ENCODE assay signal across 13 cellular contexts in the genomic region with DNA sequence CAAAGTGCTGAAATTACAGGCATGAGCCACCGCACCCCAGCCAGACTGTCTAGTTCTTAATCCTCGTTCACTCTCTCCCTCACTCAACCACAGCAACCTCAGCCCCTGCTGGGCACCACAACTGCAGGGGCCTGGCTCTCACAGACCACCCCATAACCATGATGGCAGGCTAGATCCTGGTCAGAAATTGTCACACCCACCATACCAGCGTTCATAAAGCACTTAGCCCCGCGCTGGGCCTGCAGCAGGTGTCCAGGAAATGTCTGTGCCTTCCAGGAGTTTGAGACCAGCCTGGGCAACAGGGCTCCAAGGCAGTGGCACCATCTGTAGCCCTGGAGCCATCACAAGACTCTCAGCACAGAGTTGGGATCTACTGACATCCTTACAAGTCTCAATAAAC. TPM values are rescaled to one million over a fixed set of nuclear protein-coding genes. Genes with fewer than 3 reads are reported as not detected.
DNase-seq lines count a peak whose midpoint lies in the region; ATAC-seq and TF ChIP-seq lines count a peak whose summit lies in the region.
"Had no signal": no experiment of that assay in that cellular context is flagged by ENCODE, and none has a peak within 500 bp of the region (broad histone marks: within the 10 kb centered on the region; RNA-seq: fewer than 3 reads in every experiment).

No MANE protein-coding gene starts in this region.

- H3K27me3 Mint-ChIP-seq in chondrocyte (ENCODE audit: low read depth): no peaks in the 10 kb centered on the region
- H3K27me3 Mint-ChIP-seq: progenitor cell of endocrine pancreas had no signal

- DNase-seq in left ventricle myocardium inferior (no peak), cardiac septum (ENCODE audit: low spot score) (no peak), chondrocyte (ENCODE audit: low spot score) (no peak), neuronal stem cell (ENCODE audit: low spot score) (no peak), midbrain (lab: John Stamatoyannopoulos, UW) (no peak), NCI-H2227 (lab: John Stamatoyannopoulos, UW; ENCODE audit: unreplicated experiment) (no peak)
- DNase-seq: activated effector memory CD4-positive, alpha-beta T cell treated with Interleukin-2 at 50 U/mL for 16 hours; NCI-H1048; NCI-H524 had no signal

- no peak overlapping the region for H2BK12ac ChIP-seq in neuronal stem cell (ENCODE audit: low read length)

- H3K4me3 ChIP-seq in left ventricle myocardium inferior (peak overlapping the region; percentile 79), neuronal stem cell (ENCODE audit: low read length in 2 of 2) (no peak overlapping the region)

- H2BK15ac ChIP-seq in neuronal stem cell (ENCODE audit: low read length): no peak overlapping the region

- H3K23ac ChIP-seq in neuronal stem cell (ENCODE audit: low read depth, low read length, poor library complexity): peak overlapping the region; percentile 49

- peak overlapping the region; percentile 96 for H3K27ac ChIP-seq in left ventricle myocardium inferior (replicated peaks)
- no peak overlapping the region for H3K27ac ChIP-seq in neuronal stem cell (replicated peaks; ENCODE audit: low read length)

- H3K36me3 Mint-ChIP-seq in chondrocyte (ENCODE audit: low read depth): peaks cover 7% of the 10 kb centered on the region

- no peak overlapping the region for H3K4me2 ChIP-seq in neuronal stem cell (ENCODE audit: insufficient read depth, low read length, poor library complexity, severe bottlenecking)

- peaks cover 39% of the 10 kb centered on the region for H3K4me1 ChIP-seq in left ventricle myocardium inferior
- H3K4me1 ChIP-seq in neuronal stem cell (ENCODE audit: control insufficient read depth in 2 of 2, insufficient read depth in 1 of 2, low read depth in 1 of 2, low read length in 2 of 2): peaks cover 15 to 18% of the 10 kb centered on the region in 2 donors

- H3K4ac ChIP-seq in neuronal stem cell (ENCODE audit: low read length): no peak overlapping the region

- H2AFZ ChIP-seq in neuronal stem cell (ENCODE audit: low read length): no peak overlapping the region

- H3K36me3 ChIP-seq in left ventricle myocardium inferior: peaks cover 17% of the 10 kb centered on the region
- peaks cover 5 to 33% of the 10 kb centered on the region in 2 donors for H3K36me3 ChIP-seq in neuronal stem cell (replicated peaks in 1 of 2; ENCODE audit: control insufficient read depth in 2 of 2, insufficient read depth in 2 of 2, low read length in 2 of 2)

- H2BK120ac ChIP-seq in neuronal stem cell (ENCODE audit: low read depth, low read length): no peak overlapping the region

- TF ChIP-seq CTCF in left ventricle myocardium inferior (IDR thresholded peaks at IDR 0.05; ENCODE audit: borderline replicate concordance): no peak
- no peak for TF ChIP-seq CTCF in chondrocyte (IDR thresholded peaks at IDR 0.05)

- no peaks in the 10 kb centered on the region for H3K27me3 ChIP-seq in left ventricle myocardium inferior (ENCODE audit: low read depth)
- H3K27me3 ChIP-seq in neuronal stem cell (ENCODE audit: control insufficient read depth in 3 of 3, insufficient read depth in 3 of 3, low read depth in 1 of 3, low read length in 3 of 3): no peaks in the 10 kb centered on the region

- peak overlapping the region; percentile 53 for H3K18ac ChIP-seq in neuronal stem cell (ENCODE audit: low read length)

- H2BK5ac ChIP-seq in neuronal stem cell (ENCODE audit: low read length): no peak overlapping the region

- H3K4me3 Mint-ChIP-seq in chondrocyte (ENCODE audit: unreplicated experiment): no peak overlapping the region
- H3K4me3 Mint-ChIP-seq: dendritic cell treated with granulocyte-macrophage colony-stimulating factor and Interleukin-4, amounts not matched to agents 40 ng/mL and 50 ng/mL, for 4 days had no signal

- peaks cover 2% of the 10 kb centered on the region for H3K9me3 Mint-ChIP-seq in chondrocyte (ENCODE audit: low read depth)

- H3K9ac ChIP-seq in neuronal stem cell (ENCODE audit: low read depth, low read length, poor library complexity): no peak overlapping the region

- H2AK5ac ChIP-seq in neuronal stem cell (ENCODE audit: low read depth, low read length): no peak overlapping the region

- intact Hi-C loops in left ventricle myocardium inferior (cut with micrococcal nuclease) (no loop called here), cardiac septum (cut with DNase I) (no loop called here)

- H3K9me3 ChIP-seq in left ventricle myocardium inferior (replicated peaks) (peaks cover 4% of the 10 kb centered on the region), neuronal stem cell (replicated peaks in 1 of 2; ENCODE audit: control insufficient read depth in 2 of 2, insufficient read depth in 1 of 2, low read depth in 1 of 2, low read length in 2 of 2) (peaks cover 0 to 9% of the 10 kb centered on the region in 2 donors)

- no peak for ATAC-seq in GM18511 (IDR thresholded peaks at IDR 0.05; ENCODE audit: unreplicated experiment)
- no peak for ATAC-seq in GM21447 (IDR thresholded peaks at IDR 0.05; ENCODE audit: unreplicated experiment)

- H4K91ac ChIP-seq in neuronal stem cell (ENCODE audit: low read depth, low read length, poor library complexity): no peak overlapping the region

- peak overlapping the region; percentile 22 for H3K27ac Mint-ChIP-seq in chondrocyte (ENCODE audit: unreplicated experiment)
- H3K27ac Mint-ChIP-seq: dendritic cell treated with granulocyte-macrophage colony-stimulating factor and Interleukin-4, amounts not matched to agents 40 ng/mL and 50 ng/mL, for 4 days had no signal

- H3K4me1 Mint-ChIP-seq in chondrocyte (ENCODE audit: low read depth): peaks cover 30% of the 10 kb centered on the region

- H3K14ac ChIP-seq in neuronal stem cell (ENCODE audit: low read length): no peak overlapping the region

- no peaks in the 10 kb centered on the region for H3K79me1 ChIP-seq in neuronal stem cell (ENCODE audit: low read depth, low read length)

- no CpG with 5 or more reads among the region's 5 CpGs for WGBS in neuronal stem cell (ENCODE audit: extremely low coverage in 2 of 2, insufficient read length in 2 of 2, insufficient replicate concordance in 1 of 2), 2 donors

- no peak overlapping the region for H4K8ac ChIP-seq in neuronal stem cell (ENCODE audit: low read depth, low read length)

RNA-seq across cellular contexts. Expression of a gene that starts 1.9 kb away (rescaled TPM):
- total RNA-seq in left ventricle myocardium inferior (47.3 TPM), cardiac septum (47.8 TPM), chondrocyte (162 to 188 TPM (median 188 TPM) in 3 replicates)
- 179 TPM for polyA plus RNA-seq in neuronal stem cell (2013, experiment 1 of 2)
- 192 TPM for polyA plus RNA-seq in neuronal stem cell (2013, experiment 2 of 2)

RNA-seq across cellular contexts. Expression of a gene that starts 54.5 kb away (rescaled TPM):
- total RNA-seq in left ventricle myocardium inferior: 1.5 TPM
- total RNA-seq in cardiac septum: 1.5 TPM
- 14.6 to 23.2 TPM (median 19.9 TPM) in 3 replicates for total RNA-seq in chondrocyte
- polyA plus RNA-seq in neuronal stem cell (2013, experiment 1 of 2): 9.2 TPM
- 8.9 TPM for polyA plus RNA-seq in neuronal stem cell (2013, experiment 2 of 2)

RNA-seq across cellular contexts. Expression of a gene that starts 55.6 kb away (rescaled TPM):
- total RNA-seq in left ventricle myocardium inferior: 4.3 TPM
- total RNA-seq in cardiac septum: 4.1 TPM
- 8.7 to 10.7 TPM (median 8.8 TPM) in 3 replicates for total RNA-seq in chondrocyte
- 12.1 TPM for polyA plus RNA-seq in neuronal stem cell (2013, experiment 1 of 2)
- polyA plus RNA-seq in neuronal stem cell (2013, experiment 2 of 2): 12.0 TPM
